20 cellular contexts compared by ENCODE assay signal in genomic region chr5:10736354-10736753, GRCh38. TPM values are rescaled to one million over a fixed set of nuclear protein-coding genes. Genes with fewer than 3 reads are reported as not detected.
DNase-seq lines count a peak whose midpoint lies in the region; ATAC-seq and TF ChIP-seq lines count a peak whose summit lies in the region.
"Had no signal": no experiment of that assay in that cellular context is flagged by ENCODE, and none has a peak within 500 bp of the region (broad histone marks: within the 10 kb centered on the region; RNA-seq: fewer than 3 reads in every experiment).

No MANE protein-coding gene starts in this region.

- peak overlapping the region; percentile 17; the same call in 1 of the 2 replicates for H3K9ac ChIP-seq in SU-DHL-6 (ENCODE audit: low read length)
- no peak overlapping the region for H3K9ac ChIP-seq in neural progenitor cell

- no peak for TF ChIP-seq CTCF in DOHH2 (IDR thresholded peaks at IDR 0.05; ENCODE audit: low read depth, low read length, poor library complexity, severe bottlenecking)
- TF ChIP-seq CTCF in SU-DHL-6 (IDR thresholded peaks at IDR 0.05; ENCODE audit: insufficient read depth, low read length, poor library complexity, severe bottlenecking): no peak
- no peak for TF ChIP-seq CTCF in neural progenitor cell (IDR thresholded peaks at IDR 0.05)
- no peak for TF ChIP-seq CTCF in esophagus muscularis mucosa (IDR thresholded peaks at IDR 0.05)

- TF ChIP-seq POLR2A in esophagus muscularis mucosa (IDR thresholded peaks at IDR 0.05; ENCODE audit: low read depth): no peak

- H3K9me2 ChIP-seq in DOHH2 (replicated peaks; ENCODE audit: control insufficient read depth, low read length) (no peaks in the 10 kb centered on the region), SU-DHL-6 (replicated peaks; ENCODE audit: insufficient read depth, low read length) (no peaks in the 10 kb centered on the region)

- no peak overlapping the region for H3K27ac ChIP-seq in DOHH2 (ENCODE audit: low read depth, low read length)
- H3K27ac ChIP-seq in SU-DHL-6 (ENCODE audit: low read depth, low read length): peak overlapping the region; percentile 51
- no peak overlapping the region for H3K27ac ChIP-seq in neural progenitor cell
- no peak overlapping the region for H3K27ac ChIP-seq in esophagus muscularis mucosa (replicated peaks in 1 of 4)
- H3K27ac ChIP-seq: SJCRH30 had no signal

- intact Hi-C loops in esophagus muscularis mucosa (cut with DNase I): no loop called here

- peaks cover 73% of the 10 kb centered on the region for H3K36me3 ChIP-seq in DOHH2 (ENCODE audit: control insufficient read depth, low read length)
- H3K36me3 ChIP-seq in SU-DHL-6 (ENCODE audit: low read length): peaks cover 19% of the 10 kb centered on the region
- H3K36me3 ChIP-seq in neural progenitor cell: peaks cover 14% of the 10 kb centered on the region
- peaks cover 0 to 7% (median 3%) of the 10 kb centered on the region in 4 donors for H3K36me3 ChIP-seq in esophagus muscularis mucosa
- H3K36me3 ChIP-seq: SJCRH30 had no signal

- H4K20me1 ChIP-seq in DOHH2 (ENCODE audit: control insufficient read depth, insufficient read depth, low read depth, low read length): no peaks in the 10 kb centered on the region
- H4K20me1 ChIP-seq in SU-DHL-6 (ENCODE audit: low read depth, low read length): peaks cover 5% of the 10 kb centered on the region; the same call in 1 of the 2 replicates
- no peaks in the 10 kb centered on the region for H4K20me1 ChIP-seq in neural progenitor cell (ENCODE audit: low read depth)

- H3K27ac Mint-ChIP-seq in neural progenitor cell: peak overlapping the region; percentile 47
- H3K27ac Mint-ChIP-seq: mesothelial cell of epicardium had no signal

- H3K4me2 ChIP-seq in DOHH2 (ENCODE audit: low read length) (0 out of 2 replicates have a peak overlapping the region, but pooled peaks have one; percentile 2), SU-DHL-6 (ENCODE audit: low read depth, low read length, poor library complexity, severe bottlenecking) (peak overlapping the region; percentile 11), neural progenitor cell (no peak overlapping the region)

- no peak overlapping the region for H2AFZ ChIP-seq in SU-DHL-6 (ENCODE audit: low read depth, low read length, severe bottlenecking)
- H2AFZ ChIP-seq in neural progenitor cell (replicated peaks): no peak overlapping the region

- H3K4me3 ChIP-seq in DOHH2 (ENCODE audit: low read length) (no peak overlapping the region), SU-DHL-6 (ENCODE audit: insufficient read depth, low read length, poor library complexity, severe bottlenecking) (no peak overlapping the region), neural progenitor cell (no peak overlapping the region), esophagus muscularis mucosa (no peak overlapping the region)
- H3K4me3 ChIP-seq: GM12878, SJCRH30 had no signal

- peaks cover 14% of the 10 kb centered on the region for H3K4me1 ChIP-seq in DOHH2 (ENCODE audit: control insufficient read depth, low read length)
- H3K4me1 ChIP-seq in neural progenitor cell: no peaks in the 10 kb centered on the region
- H3K4me1 ChIP-seq in esophagus muscularis mucosa: peaks cover 0 to 20% (median 5%) of the 10 kb centered on the region in 4 donors
- H3K4me1 ChIP-seq: SJCRH30 had no signal

- ATAC-seq in HG02884 (IDR thresholded peaks at IDR 0.05; ENCODE audit: unreplicated experiment): peak; percentile 14
- ATAC-seq: sciatic nerve had no signal

- peaks cover 21% of the 10 kb centered on the region for H3K9me3 Mint-ChIP-seq in neural progenitor cell

- H3K4me3 Mint-ChIP-seq in neural progenitor cell: no peak overlapping the region
- H3K4me3 Mint-ChIP-seq: mesothelial cell of epicardium had no signal

- H3K36me3 Mint-ChIP-seq in neural progenitor cell: peaks cover 56% of the 10 kb centered on the region

- no peaks in the 10 kb centered on the region for H3K9me3 ChIP-seq in DOHH2 (ENCODE audit: control insufficient read depth, insufficient read depth, low read length)
- H3K9me3 ChIP-seq in SU-DHL-6 (ENCODE audit: insufficient read depth, low read length): no peaks in the 10 kb centered on the region
- no peaks in the 10 kb centered on the region for H3K9me3 ChIP-seq in neural progenitor cell (ENCODE audit: low read depth)
- H3K9me3 ChIP-seq in esophagus muscularis mucosa: peaks cover 0 to 10% (median 0%) of the 10 kb centered on the region in 4 donors
- H3K9me3 ChIP-seq: SJCRH30 had no signal

- no peak for DNase-seq in neural progenitor cell (ENCODE audit: low spot score)
- no peak for DNase-seq in DMS114 treated with DMSO at 0.1 percent for 48 hours (lab: John Stamatoyannopoulos, UW; ENCODE audit: unreplicated experiment)
- no peak for DNase-seq in stimulated activated CD4-positive, alpha-beta T cell treated with anti-CD3 and anti-CD28 coated beads, Interleukin-4, amount 100 ng/mL, for 1 hour
- DNase-seq in esophagus muscularis mucosa (ENCODE audit: extremely low spot score): no peak
- DNase-seq in RKO (ENCODE audit: low spot score): no peak
- DNase-seq: activated CD4-positive, CD25-positive, alpha-beta regulatory T cell; COR-L47; effector CD8-positive, alpha-beta T cell; GDM1; H7; hippocampal formation; MM.1S; NCI-H187; SJCRH30 had no signal

- H3K27me3 ChIP-seq in DOHH2 (ENCODE audit: control insufficient read depth, low read length): no peaks in the 10 kb centered on the region
- no peaks in the 10 kb centered on the region for H3K27me3 ChIP-seq in SU-DHL-6 (ENCODE audit: low read length)
- no peaks in the 10 kb centered on the region for H3K27me3 ChIP-seq in neural progenitor cell
- no peaks in the 10 kb centered on the region for H3K27me3 ChIP-seq in esophagus muscularis mucosa
- H3K27me3 ChIP-seq: SJCRH30 had no signal

- 89% methylated on average over 7 of the region's 11 CpGs for WGBS in esophagus muscularis mucosa

- H3F3A ChIP-seq in DOHH2 (ENCODE audit: control insufficient read depth, insufficient read depth) (no peaks in the 10 kb centered on the region), SU-DHL-6 (ENCODE audit: insufficient read depth) (no peaks in the 10 kb centered on the region), neural progenitor cell (ENCODE audit: low read depth) (peaks cover 8% of the 10 kb centered on the region)

- TF ChIP-seq EP300 in esophagus muscularis mucosa (IDR thresholded peaks at IDR 0.05): no peak

- H3K4me1 Mint-ChIP-seq in neural progenitor cell: no peaks in the 10 kb centered on the region

- peaks cover 1% of the 10 kb centered on the region for H3K27me3 Mint-ChIP-seq in neural progenitor cell (ENCODE audit: insufficient read depth, low read depth)

- H3K79me2 ChIP-seq in DOHH2 (ENCODE audit: control insufficient read depth, low read length) (peaks cover 39% of the 10 kb centered on the region), SU-DHL-6 (ENCODE audit: insufficient read depth, low read length) (peaks cover 14% of the 10 kb centered on the region), neural progenitor cell (ENCODE audit: low read depth) (no peaks in the 10 kb centered on the region)

RNA-seq across cellular contexts. Expression of gene DAP, which starts 24.7 kb away (rescaled TPM):
- total RNA-seq in neural progenitor cell (ENCODE audit: low replicate concordance) (12.2 and 21.8 TPM in 2 replicates), esophagus muscularis mucosa (10 to 100 TPM; 24.3 to 42.4 (median 37.0) TPM)
